8 cellular contexts compared by ENCODE assay signal in genomic region chr6:132937466-132937906, GRCh38.
DNase-seq lines count a peak whose midpoint lies in the region; ATAC-seq and TF ChIP-seq lines count a peak whose summit lies in the region.

No MANE protein-coding gene starts in this region.

- H3K4me3 Mint-ChIP-seq in CD14-positive monocyte (no peak overlapping the region), brain (no peak overlapping the region)
- H3K4me3 Mint-ChIP-seq in effector memory CD8-positive, alpha-beta T cell = no peak overlapping the region

- POLR2A ChIA-PET in HEK293 (lab: Yijun Ruan, JAX) = no interaction called here

- intact Hi-C loops in CD14-positive monocyte (cut with micrococcal nuclease) = no loop called here

- DNase-seq in CD14-positive monocyte (ENCODE audit: low spot score) (no peak), NCI-H524 treated with DMSO at 0.1 percent for 48 hours (lab: John Stamatoyannopoulos, UW) (peak; percentile 55), NCI-H1694 (lab: John Stamatoyannopoulos, UW) (no peak)
- DNase-seq in activated CD8-positive, alpha-beta memory T cell treated with anti-CD3 and anti-CD28 coated beads, Interleukin-2, amount 50 U/mL, for 48 hours = no peak
- no peak for DNase-seq in effector memory CD8-positive, alpha-beta T cell

- TF ChIP-seq RAD21 in liver (IDR thresholded peaks at IDR 0.05) = peak; percentile 67 to 71

- H3K9me3 Mint-ChIP-seq in CD14-positive monocyte (peaks cover 0 to 2% (median 0%) of the 10 kb centered on the region in 7 donors), brain (peaks cover 0 to 7% (median 0%) of the 10 kb centered on the region in 5 experiments)
- no peaks in the 10 kb centered on the region for H3K9me3 Mint-ChIP-seq in effector memory CD8-positive, alpha-beta T cell

- H3K36me3 ChIP-seq in HEK293 (ENCODE audit: control insufficient read depth in 2 of 2, insufficient read depth in 1 of 2, low read length in 2 of 2) = no peaks in the 10 kb centered on the region
- H3K36me3 ChIP-seq in liver (ENCODE audit: control insufficient read depth in 4 of 4, insufficient read depth in 3 of 4, low read depth in 1 of 4, low read length in 3 of 4) = no peaks in the 10 kb centered on the region

- peak; percentile 14 for TF ChIP-seq CTCF in CD14-positive monocyte (IDR thresholded peaks at IDR 0.05)
- peak; percentile 53 for TF ChIP-seq CTCF in HEK293 (tag by site-specific recombination; IDR thresholded peaks at IDR 0.05)
- peak; percentile 47 to 75 for TF ChIP-seq CTCF in brain (conservative IDR thresholded peaks at IDR 0.05)
- peak; percentile 37 for TF ChIP-seq CTCF in liver (IDR thresholded peaks at IDR 0.05; ENCODE audit: low read depth, low read length, missing input control)

- H3K27me3 Mint-ChIP-seq in CD14-positive monocyte (ENCODE audit: low read depth in 3 of 3) (peaks cover 0 to 2% (median 0%) of the 10 kb centered on the region in 3 donors), brain (no peaks in the 10 kb centered on the region)
- H3K27me3 Mint-ChIP-seq in effector memory CD8-positive, alpha-beta T cell = peaks cover 23 to 29% of the 10 kb centered on the region in 2 donors

- 24% methylated on average over 5 of the region's 5 CpGs for WGBS in liver

- peak overlapping the region in 1 of 2 donors; percentile 8 for H3K9ac ChIP-seq in liver (ENCODE audit: low read depth in 1 of 2, low read length in 2 of 2)

- CTCF ChIA-PET in HEK293 (lab: Yijun Ruan, JAX) = interaction anchor here (0.5 to 2.7 kb wide), 25 partner anchors 10 to 985 kb away, joined by 3 to 12 read pairs (median 4); no protein-coding TSS in a partner anchor

- H3K27ac ChIP-seq in HEK293 (ENCODE audit: extremely low read depth, low read depth, low read length) = no peak overlapping the region
- H3K27ac ChIP-seq in liver (ENCODE audit: low read depth in 1 of 2, low read length in 2 of 2) = peak overlapping the region; percentile 6 to 15

- H3K36me3 Mint-ChIP-seq in CD14-positive monocyte = no peaks in the 10 kb centered on the region
- H3K36me3 Mint-ChIP-seq in brain = no peaks in the 10 kb centered on the region
- peaks cover 3% of the 10 kb centered on the region for H3K36me3 Mint-ChIP-seq in effector memory CD8-positive, alpha-beta T cell (ENCODE audit: insufficient read depth)

- H3K27me3 ChIP-seq in liver (ENCODE audit: control insufficient read depth in 4 of 4, insufficient read depth in 4 of 4, low read length in 3 of 4) = no peaks in the 10 kb centered on the region

- no peaks in the 10 kb centered on the region for H3K4me1 Mint-ChIP-seq in CD14-positive monocyte
- H3K4me1 Mint-ChIP-seq in brain = peaks cover 39% of the 10 kb centered on the region
- H3K4me1 Mint-ChIP-seq in effector memory CD8-positive, alpha-beta T cell (ENCODE audit: low read depth in 2 of 2) = no peaks in the 10 kb centered on the region

- no peak overlapping the region for H3K4me3 ChIP-seq in HEK293 (ENCODE audit: low read depth, low read length)
- H3K4me3 ChIP-seq in liver (ENCODE audit: low read depth in 1 of 3, low read length in 3 of 3) = no peak overlapping the region

- H3K27ac Mint-ChIP-seq in CD14-positive monocyte = no peak overlapping the region
- H3K27ac Mint-ChIP-seq in brain = peak overlapping the region in 3 of 5 experiments; percentile 14 to 64 (median 30)
- H3K27ac Mint-ChIP-seq in effector memory CD8-positive, alpha-beta T cell = no peak overlapping the region

- no peak for ATAC-seq in effector memory CD8-positive, alpha-beta T cell (replicated peaks)

- H3K9me3 ChIP-seq in HEK293 (ENCODE audit: control insufficient read depth, insufficient read depth, low read depth, low read length) = no peaks in the 10 kb centered on the region
- no peaks in the 10 kb centered on the region for H3K9me3 ChIP-seq in liver (ENCODE audit: control insufficient read depth in 4 of 4, low read length in 3 of 4)

- H3K4me1 ChIP-seq in HEK293 (ENCODE audit: control insufficient read depth, insufficient read depth, low read length) (peaks cover 8% of the 10 kb centered on the region), liver (ENCODE audit: control insufficient read depth in 4 of 4, insufficient read depth in 4 of 4, low read length in 3 of 4) (peaks cover 0 to 2% (median 0%) of the 10 kb centered on the region in 4 donors)

TF ChIP-seq in HEK293, 187 proteins besides CTCF, POLR2A, EP300 and RAD21 (continues in another document):
- TF ChIP-seq PRDM1 (tag by site-specific recombination; IDR thresholded peaks at IDR 0.05) (peak; percentile 89), ZNF513 (tag by site-specific recombination; IDR thresholded peaks at IDR 0.05) (no peak), ZBTB11 (tag by site-specific recombination; conservative IDR thresholded peaks at IDR 0.05; ENCODE audit: low read depth) (no peak), TRIM28 (IDR thresholded peaks at IDR 0.05; ENCODE audit: borderline replicate concordance, low read length) (peak; percentile 81)

TF ChIP-seq in liver, 16 proteins besides CTCF, POLR2A, EP300 and RAD21:
- no peak for TF ChIP-seq EGR1 (IDR thresholded peaks at IDR 0.05; ENCODE audit: low read depth in 2 of 2)
- no peak for TF ChIP-seq FOXA2 (IDR thresholded peaks at IDR 0.05)
- peak in 1 of 2 donors; percentile 19 for TF ChIP-seq JUND (IDR thresholded peaks at IDR 0.05)
- no peak for TF ChIP-seq NR2F2 (IDR thresholded peaks at IDR 0.05)
- peak in 1 of 2 donors; percentile 19 for TF ChIP-seq HNF4A (conservative IDR thresholded peaks at IDR 0.05)
- no peak for TF ChIP-seq GABPA (IDR thresholded peaks at IDR 0.05 in 1 of 2, conservative IDR thresholded peaks at IDR 0.05 in 1 of 2)
- peak; percentile 83 for TF ChIP-seq YY1 (IDR thresholded peaks at IDR 0.05)
- no peak for TF ChIP-seq MAX (IDR thresholded peaks at IDR 0.05)
- TF ChIP-seq RXRA (IDR thresholded peaks at IDR 0.05) = peak; percentile 36 to 52
- TF ChIP-seq ATF3 (IDR thresholded peaks at IDR 0.05) = no peak
- TF ChIP-seq FOXA1 (IDR thresholded peaks at IDR 0.05) = no peak
- TF ChIP-seq HNF4G (IDR thresholded peaks at IDR 0.05) = no peak
- TF ChIP-seq TAF1 (conservative IDR thresholded peaks at IDR 0.05) = no peak
- peak; percentile 23 for TF ChIP-seq REST (IDR thresholded peaks at IDR 0.05)
- TF ChIP-seq SP1 (IDR thresholded peaks at IDR 0.05) = no peak
- TF ChIP-seq ZBTB33 (IDR thresholded peaks at IDR 0.05) = no peak

Comparison
In these comparisons a context has a peak if more than half of its experiments do, and no peak if none do; other contexts are left out.
1. H3K27ac Mint-ChIP-seq: peak in brain (3 of 5); none in CD14-positive monocyte (0 of 7) and effector memory CD8-positive, alpha-beta T cell (0 of 2).
2. Peak in every context shown above with its lines, with median percentiles within 50 percentile points of each other: CTCF ChIP-seq.